In the genomic region with DNA sequence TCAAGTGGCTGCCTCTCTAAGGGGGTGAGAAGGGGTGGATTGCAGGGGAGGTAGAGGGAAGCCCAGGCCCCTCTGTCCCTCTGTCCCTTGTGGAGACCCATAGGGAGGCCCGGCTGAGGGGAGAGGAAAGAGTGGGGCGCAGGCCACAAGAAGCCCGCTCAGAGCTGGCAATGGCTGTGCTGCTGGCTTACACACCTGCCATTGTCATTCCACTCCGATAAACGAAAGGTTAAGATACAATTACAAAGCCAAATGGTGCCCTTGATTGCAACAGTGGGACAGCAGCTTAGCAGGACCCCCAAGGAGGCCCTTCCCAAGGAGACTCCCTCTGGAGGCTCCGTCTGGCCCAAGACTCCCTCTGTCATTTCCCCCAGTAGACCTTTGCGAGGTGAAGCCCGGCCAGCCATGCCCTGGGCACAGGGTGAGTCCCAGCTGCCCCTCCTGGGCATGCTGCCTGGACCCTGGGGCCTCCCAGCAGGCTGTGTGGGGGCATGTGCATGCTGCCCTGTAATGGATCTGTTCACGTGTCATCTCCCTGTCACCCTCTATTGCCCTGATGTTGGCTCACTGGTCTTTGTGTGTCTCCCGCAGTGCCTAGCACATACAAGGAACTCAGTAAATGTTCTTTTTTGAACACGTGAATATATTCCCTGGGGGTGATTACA, we compare ENCODE assay signal across 13 cellular contexts. TPM values are rescaled to one million over a fixed set of nuclear protein-coding genes. Genes with fewer than 3 reads are reported as not detected.
"Had no signal": no experiment of that assay in that cellular context is flagged by ENCODE, and none has a peak within 500 bp of the region (broad histone marks: within the 10 kb centered on the region; RNA-seq: fewer than 3 reads in every experiment).

No MANE protein-coding gene starts in this region.

- H3K27ac ChIP-seq: brain microvascular endothelial cell, esophagus squamous epithelium, ovary, skin epidermis, uterus had no signal

- ATAC-seq: activated naive CD4-positive, alpha-beta T cell treated with anti-CD3 and anti-CD28 coated beads, Interleukin-2, amount 50 U/mL, for 72 hours; activated T-cell treated with anti-CD3 and anti-CD28 coated beads, Interleukin-2, amount 50 U/mL, for 4 hours had no signal

- H3K27me3 ChIP-seq: brain microvascular endothelial cell, esophagus squamous epithelium, ovary, uterus had no signal

- H3K4me1 ChIP-seq: uterus had no signal

- H3K9me3 ChIP-seq: esophagus squamous epithelium, ovary, uterus had no signal

- H3K4me3 ChIP-seq: esophagus squamous epithelium, ovary, skin epidermis, uterus had no signal

- H3K36me3 ChIP-seq: brain microvascular endothelial cell, esophagus squamous epithelium, ovary, uterus had no signal

- DNase-seq: activated CD4-positive, alpha-beta memory T cell treated with anti-CD3 and anti-CD28 coated beads for 36 hours; activated effector memory CD4-positive, alpha-beta T cell treated with anti-CD3 and anti-CD28 coated beads, Interleukin-2, amount 50 U/mL, for 16 hours; activated T-cell treated with anti-CD3 and anti-CD28 coated beads, Interleukin-2, amount 50 U/mL, for 4 hours; amygdala; brain microvascular endothelial cell; esophagus squamous epithelium; foreskin fibroblast; islet precursor cell; ovary; T1000; uterus had no signal

RNA-seq across cellular contexts. Expression of a gene that starts 45.2 kb away (rescaled TPM):
- total RNA-seq: activated CD4-positive, alpha-beta memory T cell treated with anti-CD3 and anti-CD28 coated beads for 36 hours; activated naive CD4-positive, alpha-beta T cell treated with anti-CD3 and anti-CD28 coated beads, Interleukin-2, amount 50 U/mL, for 72 hours; activated T-cell treated with anti-CD3 and anti-CD28 coated beads, Interleukin-2, amount 50 U/mL, for 4 hours had no signal
